12 cellular contexts compared by ENCODE assay signal in the genomic region with DNA sequence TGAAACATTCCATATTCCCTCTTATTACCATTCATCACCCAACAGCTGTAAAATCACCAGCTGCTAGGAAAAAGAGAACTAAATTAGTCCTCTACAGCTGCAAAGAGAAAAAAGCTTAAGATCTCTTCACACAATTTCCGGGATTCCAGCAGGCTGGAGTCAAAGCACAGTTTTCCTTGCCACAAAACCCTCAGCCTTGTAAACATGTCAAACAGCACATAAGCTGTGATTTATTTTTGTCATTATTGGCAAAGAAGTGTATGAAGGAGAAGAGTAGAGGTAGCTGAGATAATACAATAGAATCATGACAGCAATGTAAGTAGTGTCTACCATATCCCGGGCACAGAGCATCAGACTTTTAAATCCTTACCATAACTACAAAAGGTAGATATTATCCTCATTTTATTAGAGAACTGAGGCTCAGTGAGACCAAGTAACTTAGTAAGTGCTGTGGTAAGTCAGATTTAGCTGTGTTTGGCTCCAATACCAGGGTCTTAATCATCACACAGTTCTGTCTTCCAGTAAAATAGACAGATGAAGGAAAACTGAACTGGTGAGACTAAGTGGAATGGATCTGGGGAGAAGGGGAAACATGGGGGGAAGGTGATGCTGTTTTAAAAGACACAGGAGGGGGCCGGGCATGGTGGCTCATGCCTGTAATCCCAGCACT. TPM values are rescaled to one million over a fixed set of nuclear protein-coding genes. Genes with fewer than 3 reads are reported as not detected.
DNase-seq lines count a peak whose midpoint lies in the region; ATAC-seq and TF ChIP-seq lines count a peak whose summit lies in the region.
"Had no signal": no experiment of that assay in that cellular context is flagged by ENCODE, and none has a peak within 500 bp of the region (broad histone marks: within the 10 kb centered on the region; RNA-seq: fewer than 3 reads in every experiment).

No MANE protein-coding gene starts in this region.

- no peak overlapping the region for H3K4me2 ChIP-seq in hepatocyte
- H3K4me2 ChIP-seq: SK-N-SH had no signal

- H3K27ac ChIP-seq in adrenal gland (peak overlapping the region in 3 of 5 donors; percentile 41 to 61 (median 42)), hepatocyte (peak overlapping the region; percentile 14), stomach smooth muscle (ENCODE audit: low read length) (peak overlapping the region; percentile 56)

- no peaks in the 10 kb centered on the region for H3K9me2 ChIP-seq in hepatocyte (replicated peaks; ENCODE audit: insufficient read depth)
- H3K9me2 ChIP-seq: SK-N-SH had no signal

- H3K36me3 ChIP-seq in adrenal gland (replicated peaks in 1 of 2) (no peaks in the 10 kb centered on the region), hepatocyte (replicated peaks; ENCODE audit: insufficient read depth, low read depth) (no peaks in the 10 kb centered on the region), stomach smooth muscle (ENCODE audit: control insufficient read depth in 2 of 2, insufficient read depth in 2 of 2, low read length in 2 of 2) (peaks cover 0 to 2% of the 10 kb centered on the region in 2 donors)

- TF ChIP-seq CTCF in adrenal gland (IDR thresholded peaks at IDR 0.05) (no peak), hepatocyte (IDR thresholded peaks at IDR 0.05; ENCODE audit: poor library complexity) (no peak)

- H3K9ac ChIP-seq in stomach smooth muscle (ENCODE audit: low read length in 2 of 2), result no peak overlapping the region
- H3K9ac ChIP-seq: SK-N-SH had no signal

- H3K27me3 ChIP-seq in adrenal gland (no peaks in the 10 kb centered on the region), hepatocyte (no peaks in the 10 kb centered on the region), stomach smooth muscle (ENCODE audit: control insufficient read depth in 1 of 2, insufficient read depth in 2 of 2, low read length in 2 of 2) (no peaks in the 10 kb centered on the region)

- no peaks in the 10 kb centered on the region for H4K20me1 ChIP-seq in hepatocyte (ENCODE audit: insufficient read depth, poor library complexity, severe bottlenecking)

- DNase-seq in HCEC 1CT (peak; percentile 90), adrenal gland (peak in 3 of 7 donors; percentile 22 to 29 (median 25)), hepatocyte (ENCODE audit: low spot score) (peak; percentile 23), NCI-H2196 (lab: John Stamatoyannopoulos, UW; ENCODE audit: unreplicated experiment) (no peak), NCI-H2171 (lab: John Stamatoyannopoulos, UW) (no peak)
- no peak for DNase-seq in activated naive CD4-positive, alpha-beta T cell treated with Interleukin-2 at 50 U/mL for 16 hours
- DNase-seq: activated T-cell treated with anti-CD3 and anti-CD28 coated beads, Interleukin-2, amount 50 U/mL, for 1 hour; effector memory CD8-positive, alpha-beta T cell; NCI-H1436; SK-N-SH had no signal

- intact Hi-C loops in adrenal gland (cut with DNase I), result no loop called here

- H3K79me2 ChIP-seq in hepatocyte, result no peaks in the 10 kb centered on the region

- H3K9me3 ChIP-seq in adrenal gland (replicated peaks in 1 of 3), result no peaks in the 10 kb centered on the region
- H3K9me3 ChIP-seq in hepatocyte (ENCODE audit: low read depth), result no peaks in the 10 kb centered on the region
- H3K9me3 ChIP-seq in stomach smooth muscle (ENCODE audit: control insufficient read depth in 2 of 2, low read length in 2 of 2), result no peaks in the 10 kb centered on the region
- H3K9me3 ChIP-seq: SK-N-SH had no signal

- no peak for TF ChIP-seq POLR2A in adrenal gland (IDR thresholded peaks at IDR 0.05)

- ATAC-seq in HG02840 (IDR thresholded peaks at IDR 0.05; ENCODE audit: low FRiP score, unreplicated experiment), result no peak
- ATAC-seq: effector memory CD8-positive, alpha-beta T cell had no signal

- WGBS in adrenal gland, 4 donors, result 43 to 52% (median 47%) methylated on average over 3 of the region's 3 CpGs
- WGBS in hepatocyte (ENCODE audit: low lambda C conversion rate, missing lambda C conversion rate), result 50% methylated on average over 3 of the region's 3 CpGs

- H3K4me1 ChIP-seq in adrenal gland (replicated peaks in 1 of 2), result peaks cover 0 to 19% of the 10 kb centered on the region in 2 donors
- H3K4me1 ChIP-seq in hepatocyte (ENCODE audit: insufficient read depth), result peaks cover 12% of the 10 kb centered on the region
- peaks cover 22% of the 10 kb centered on the region for H3K4me1 ChIP-seq in stomach smooth muscle (ENCODE audit: control insufficient read depth, insufficient read depth, low read length)

- no peak overlapping the region for H2AFZ ChIP-seq in hepatocyte

- H3K4me3 ChIP-seq in adrenal gland (no peak overlapping the region), hepatocyte (no peak overlapping the region), stomach smooth muscle (ENCODE audit: low read length in 2 of 2) (no peak overlapping the region)

RNA-seq across cellular contexts. Expression of a gene that starts 57.3 kb away (rescaled TPM):
- 10 to 100 TPM; 10.4 to 62.5 (median 44.2) TPM for total RNA-seq in adrenal gland
- 10 to 100 TPM; 10.1 to 17.2 (median 15.6) TPM for polyA plus RNA-seq in adrenal gland
- total RNA-seq in hepatocyte, result 33.5 and 37.0 TPM in 2 replicates
- polyA plus RNA-seq in hepatocyte, result 20.2 and 23.5 TPM in 2 replicates

Comparison
In these comparisons a context has a peak if more than half of its experiments do, and no peak if none do; other contexts are left out.
1. DNase-seq: peak in HCEC 1CT (single experiment) and hepatocyte (single experiment); none in activated naive CD4-positive, alpha-beta T cell treated with Interleukin-2 at 50 U/mL for 16 hours (single experiment), NCI-H2196 (single experiment) and NCI-H2171 (single experiment).
2. Peak in every context shown above with its lines, with median percentiles within 50 percentile points of each other: H3K27ac ChIP-seq.